ENCODE assay signal across 19 cellular contexts in the genomic region with DNA sequence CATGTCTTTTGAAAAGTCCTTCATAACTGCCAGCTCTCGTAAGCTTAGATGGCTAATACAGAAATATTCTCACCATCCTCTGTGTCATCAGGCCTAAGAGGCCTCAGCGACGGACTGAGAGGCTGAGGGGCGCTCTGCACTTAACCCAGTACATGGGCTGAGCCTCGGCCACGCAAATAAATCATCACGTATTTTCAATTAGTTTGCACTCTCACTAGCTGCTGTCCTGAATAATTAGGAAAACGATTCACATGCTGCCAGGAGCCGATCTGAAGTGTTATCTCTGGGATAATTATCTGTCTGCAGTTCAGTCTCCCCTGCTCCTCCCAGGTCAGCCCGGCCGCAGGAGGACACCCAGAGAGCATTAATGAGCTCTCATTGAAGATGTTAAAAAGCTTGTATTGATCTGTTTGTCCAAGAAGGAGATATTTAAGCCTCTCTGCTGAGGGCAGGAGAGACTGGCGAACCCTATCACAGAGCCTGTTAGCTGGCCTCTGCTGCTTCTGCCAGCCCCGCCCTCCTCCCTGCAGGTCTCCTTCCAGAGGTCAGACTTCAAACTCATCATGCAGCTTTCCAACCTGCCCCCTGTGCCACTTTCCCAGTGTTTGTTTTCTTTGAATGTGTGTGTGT.
DNase-seq lines count a peak whose midpoint lies in the region; FAIRE-seq and TF ChIP-seq lines count a peak whose summit lies in the region.
"Had no signal": no experiment of that assay in that cellular context is flagged by ENCODE, and none has a peak within 500 bp of the region (broad histone marks: within the 10 kb centered on the region; RNA-seq: fewer than 3 reads in every experiment).

No MANE protein-coding gene starts in this region.

- intact Hi-C loops in esophagus muscularis mucosa (cut with DNase I), result no loop called here

- TF ChIP-seq CTCF in esophagus muscularis mucosa (IDR thresholded peaks at IDR 0.05), result no peak

- H3K4me1 ChIP-seq in esophagus muscularis mucosa, result no peaks in the 10 kb centered on the region
- H3K4me1 ChIP-seq: upper lobe of right lung had no signal

- TF ChIP-seq POLR2A in esophagus muscularis mucosa (IDR thresholded peaks at IDR 0.05; ENCODE audit: low read depth), result no peak

- no peak overlapping the region for H3K4me3 ChIP-seq in esophagus muscularis mucosa
- H3K4me3 ChIP-seq: upper lobe of right lung had no signal

- H3K9me3 ChIP-seq in esophagus muscularis mucosa, result no peaks in the 10 kb centered on the region
- H3K9me3 ChIP-seq: upper lobe of right lung had no signal

- no peaks in the 10 kb centered on the region for H3K36me3 ChIP-seq in esophagus muscularis mucosa
- H3K36me3 ChIP-seq: upper lobe of right lung had no signal

- 62% methylated on average over 13 of the region's 13 CpGs for WGBS in esophagus muscularis mucosa

- no peak for TF ChIP-seq EP300 in esophagus muscularis mucosa (IDR thresholded peaks at IDR 0.05)

- H3K27me3 ChIP-seq in esophagus muscularis mucosa, result peaks cover 0 to 6% (median 0%) of the 10 kb centered on the region in 4 donors
- H3K27me3 ChIP-seq: upper lobe of right lung had no signal

- DNase-seq in DMS79 treated with DMSO at 0.1 percent for 48 hours (lab: John Stamatoyannopoulos, UW), result peak; percentile 61
- DNase-seq in DMS79 (lab: John Stamatoyannopoulos, UW), result no peak
- DNase-seq in NCI-H510A treated with DMSO at 0.1 percent for 48 hours (lab: John Stamatoyannopoulos, UW), result peak; percentile 81
- peak; percentile 85 for DNase-seq in esophagus muscularis mucosa (ENCODE audit: extremely low spot score)
- peak; percentile 75 for DNase-seq in retina
- no peak for DNase-seq in midbrain (lab: John Stamatoyannopoulos, UW)
- no peak for DNase-seq in medulla oblongata (ENCODE audit: extremely low spot score)
- DNase-seq in RCC 7860 (ENCODE audit: low spot score), result no peak
- DNase-seq: 8988T; activated gamma-delta T cell; foreskin melanocyte; KBM-7; naive thymus-derived CD4-positive, alpha-beta T cell; NCI-H1436; Right ventricle myocardium superior; stimulated activated naive CD8-positive, alpha-beta T cell treated with anti-CD3 and anti-CD28 coated beads, Interleukin-15, amount 100 ng/mL, for 72 hours; upper lobe of right lung had no signal

- no peak overlapping the region for H3K27ac ChIP-seq in esophagus muscularis mucosa (replicated peaks in 1 of 4)
- H3K27ac ChIP-seq: HL-60, upper lobe of right lung had no signal

- no peak for FAIRE-seq in RCC 7860 (lab: Jason Lieb, UNC)
- FAIRE-seq: endothelial cell of umbilical vein had no signal

Comparison
In these comparisons a context has a peak if more than half of its experiments do, and no peak if none do; other contexts are left out.
1. DNase-seq: peak in DMS79 treated with DMSO at 0.1 percent for 48 hours (single experiment), NCI-H510A treated with DMSO at 0.1 percent for 48 hours (single experiment), esophagus muscularis mucosa (single experiment) and retina (single experiment); none in DMS79 (single experiment), midbrain (single experiment), medulla oblongata (single experiment) and RCC 7860 (single experiment).